In the genomic region with DNA sequence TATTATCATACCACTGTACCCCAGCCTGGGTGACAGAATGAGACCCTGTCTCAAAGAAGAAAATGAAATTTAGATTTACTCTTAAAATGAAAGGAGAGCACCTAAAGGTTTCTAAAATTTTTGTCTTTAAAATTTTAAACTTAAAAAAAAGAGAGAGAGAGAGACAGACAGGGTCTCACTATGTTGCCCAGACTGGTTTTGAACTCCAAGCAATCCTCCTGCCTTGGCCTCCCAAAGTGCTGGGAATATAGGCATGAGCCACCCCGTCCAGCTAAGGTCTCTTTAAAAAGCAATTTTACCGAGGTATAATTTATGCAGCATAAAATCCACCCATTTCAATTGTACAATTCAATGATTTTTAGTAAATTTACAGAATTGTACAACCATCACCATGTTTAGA, we compare ENCODE assay signal across 16 cellular contexts. TPM values are rescaled to one million over a fixed set of nuclear protein-coding genes. Genes with fewer than 3 reads are reported as not detected.
A peak's percentile ranks its signal among the peaks of the same experiment; 100 is the strongest.
DNase-seq lines count a peak whose midpoint lies in the region; ATAC-seq and TF ChIP-seq lines count a peak whose summit lies in the region.
"Had no signal": no experiment of that assay in that cellular context is flagged by ENCODE, and none has a peak within 500 bp of the region (broad histone marks: within the 10 kb centered on the region; RNA-seq: fewer than 3 reads in every experiment).

No MANE protein-coding gene starts in this region.

- 90 to 94% methylated on average over 2 of the region's 2 CpGs for WGBS in gastroesophageal sphincter (ENCODE audit: low coverage in 1 of 2), 2 donors

- H3K4me3 ChIP-seq in gastroesophageal sphincter: no peak overlapping the region
- H3K4me3 ChIP-seq: testis had no signal

- H3K9me3 ChIP-seq in gastroesophageal sphincter: no peaks in the 10 kb centered on the region
- H3K9me3 ChIP-seq: testis had no signal

- DNase-seq in activated CD4-positive, alpha-beta T cell treated with anti-CD3 and anti-CD28 coated beads, Interleukin-2, amount 10 ng/mL, durations not matched to agents 24 days and 14 days: no peak
- DNase-seq in activated CD4-positive, alpha-beta T cell treated with anti-CD3 and anti-CD28 coated beads for 1 hour: no peak
- no peak for DNase-seq in T-cell
- DNase-seq in SIG-M5 treated with dmso at 0.1 percent for 504 hours (lab: John Stamatoyannopoulos, UW; ENCODE audit: unreplicated experiment): no peak
- DNase-seq in Ammon's horn (ENCODE audit: low spot score): no peak
- DNase-seq: DMS79 treated with DMSO at 0.1 percent for 48 hours, endodermal cell, glutamatergic neuron, NCI-H524, nephron progenitor cell, SHP77 treated with DMSO at 0.1 percent for 48 hours, testis had no signal

- H3K4me3 Mint-ChIP-seq in activated CD4-positive, alpha-beta T cell treated with anti-CD3 and anti-CD28 coated beads, Interleukin-2, amount 10 ng/mL, durations not matched to agents 24 days and 14 days: peak overlapping the region; percentile 43
- no peak overlapping the region for H3K4me3 Mint-ChIP-seq in T-cell
- no peak overlapping the region for H3K4me3 Mint-ChIP-seq in stimulated activated memory B cell treated with anti-CD40 and anti-IgM and Interleukin-4, amounts not matched to agents 10 μg/mL and 1 μg/mL and 100 μg/mL, for 72 hours
- H3K4me3 Mint-ChIP-seq: brain, endodermal cell, nephron progenitor cell had no signal

- peaks cover 14% of the 10 kb centered on the region for H3K36me3 Mint-ChIP-seq in activated CD4-positive, alpha-beta T cell treated with anti-CD3 and anti-CD28 coated beads, Interleukin-2, amount 10 ng/mL, durations not matched to agents 24 days and 14 days (ENCODE audit: low read depth)
- H3K36me3 Mint-ChIP-seq in T-cell: peaks cover 10% of the 10 kb centered on the region
- H3K36me3 Mint-ChIP-seq in stimulated activated memory B cell treated with anti-CD40 and anti-IgM and Interleukin-4, amounts not matched to agents 10 μg/mL and 1 μg/mL and 100 μg/mL, for 72 hours: no peaks in the 10 kb centered on the region

- TF ChIP-seq EP300 in gastroesophageal sphincter (IDR thresholded peaks at IDR 0.05): no peak

- POLR2A ChIA-PET in T-cell (lab: Charles Lee): no interaction called here

- intact Hi-C loops in activated CD4-positive, alpha-beta T cell treated with anti-CD3 and anti-CD28 coated beads, Interleukin-2, amount 10 ng/mL, durations not matched to agents 24 days and 14 days (cut with micrococcal nuclease): no loop called here

- H3K4me1 Mint-ChIP-seq in activated CD4-positive, alpha-beta T cell treated with anti-CD3 and anti-CD28 coated beads, Interleukin-2, amount 10 ng/mL, durations not matched to agents 24 days and 14 days: peaks cover 31% of the 10 kb centered on the region
- H3K4me1 Mint-ChIP-seq in T-cell: peaks cover 60 to 68% (median 67%) of the 10 kb centered on the region in 3 donors
- H3K4me1 Mint-ChIP-seq in stimulated activated memory B cell treated with anti-CD40 and anti-IgM and Interleukin-4, amounts not matched to agents 10 μg/mL and 1 μg/mL and 100 μg/mL, for 72 hours: peaks cover 71% of the 10 kb centered on the region

- H3K27me3 Mint-ChIP-seq in activated CD4-positive, alpha-beta T cell treated with anti-CD3 and anti-CD28 coated beads, Interleukin-2, amount 10 ng/mL, durations not matched to agents 24 days and 14 days: no peaks in the 10 kb centered on the region
- no peaks in the 10 kb centered on the region for H3K27me3 Mint-ChIP-seq in T-cell
- no peaks in the 10 kb centered on the region for H3K27me3 Mint-ChIP-seq in stimulated activated memory B cell treated with anti-CD40 and anti-IgM and Interleukin-4, amounts not matched to agents 10 μg/mL and 1 μg/mL and 100 μg/mL, for 72 hours
- H3K27me3 Mint-ChIP-seq: brain had no signal

- peaks cover 7% of the 10 kb centered on the region for H3K9me3 Mint-ChIP-seq in activated CD4-positive, alpha-beta T cell treated with anti-CD3 and anti-CD28 coated beads, Interleukin-2, amount 10 ng/mL, durations not matched to agents 24 days and 14 days
- H3K9me3 Mint-ChIP-seq in T-cell: no peaks in the 10 kb centered on the region
- H3K9me3 Mint-ChIP-seq in stimulated activated memory B cell treated with anti-CD40 and anti-IgM and Interleukin-4, amounts not matched to agents 10 μg/mL and 1 μg/mL and 100 μg/mL, for 72 hours: no peaks in the 10 kb centered on the region
- H3K9me3 Mint-ChIP-seq: brain, endodermal cell, nephron progenitor cell had no signal

- no peaks in the 10 kb centered on the region for H3K36me3 ChIP-seq in gastroesophageal sphincter

- no peak for TF ChIP-seq CTCF in gastroesophageal sphincter (IDR thresholded peaks at IDR 0.05)

- no peak for ATAC-seq in T-cell (replicated peaks in 1 of 4)
- no peak for ATAC-seq in gastroesophageal sphincter
- no peak for ATAC-seq in stimulated activated memory B cell treated with anti-CD40 and anti-IgM and Interleukin-4, amounts not matched to agents 10 μg/mL and 1 μg/mL and 100 μg/mL, for 72 hours
- ATAC-seq in GM21723 (IDR thresholded peaks at IDR 0.05; ENCODE audit: unreplicated experiment): no peak

- peak overlapping the region in 3 of 4 donors; percentile 7 to 30 (median 19) for H3K27ac ChIP-seq in gastroesophageal sphincter

- CTCF ChIA-PET in T-cell (lab: Charles Lee): no interaction called here

- H3K27ac Mint-ChIP-seq in activated CD4-positive, alpha-beta T cell treated with anti-CD3 and anti-CD28 coated beads, Interleukin-2, amount 10 ng/mL, durations not matched to agents 24 days and 14 days: peak overlapping the region; percentile 20
- peak overlapping the region; percentile 45 to 65 for H3K27ac Mint-ChIP-seq in T-cell
- peak overlapping the region; percentile 91 for H3K27ac Mint-ChIP-seq in stimulated activated memory B cell treated with anti-CD40 and anti-IgM and Interleukin-4, amounts not matched to agents 10 μg/mL and 1 μg/mL and 100 μg/mL, for 72 hours
- H3K27ac Mint-ChIP-seq: endodermal cell had no signal

- TF ChIP-seq POLR2A in gastroesophageal sphincter (IDR thresholded peaks at IDR 0.05): no peak

- H3K4me1 ChIP-seq in gastroesophageal sphincter: peaks cover 3 to 59% (median 19%) of the 10 kb centered on the region in 3 donors

- H3K27me3 ChIP-seq in gastroesophageal sphincter: no peaks in the 10 kb centered on the region
- H3K27me3 ChIP-seq: testis had no signal

RNA-seq across cellular contexts. Expression of gene ILRUN, which starts 33.2 kb away (rescaled TPM):
- total RNA-seq in activated CD4-positive, alpha-beta T cell treated with anti-CD3 and anti-CD28 coated beads, Interleukin-2, amount 10 ng/mL, durations not matched to agents 24 days and 14 days: 65.4 and 67.2 TPM in 2 replicates
- total RNA-seq in T-cell (10 to 100 TPM; 61.0 to 76.6 (median 65.1) TPM), gastroesophageal sphincter (100 to 1,000 TPM in 1 of 4 donors, 10 to 100 TPM in 3; 84.4 to 116 (median 96.6) TPM)

Comparison
In these comparisons a context has a peak if more than half of its experiments do, and no peak if none do; other contexts are left out.
1. H3K27ac Mint-ChIP-seq: peak in every context shown above with its lines; median percentile 91 in stimulated activated memory B cell treated with anti-CD40 and anti-IgM and Interleukin-4, amounts not matched to agents 10 μg/mL and 1 μg/mL and 100 μg/mL, for 72 hours; 55 in T-cell; 20 in activated CD4-positive, alpha-beta T cell treated with anti-CD3 and anti-CD28 coated beads, Interleukin-2, amount 10 ng/mL, durations not matched to agents 24 days and 14 days.